10 cellular contexts compared by ENCODE assay signal in genomic region chr15:83983634-83984458, GRCh38.
DNase-seq lines count a peak whose midpoint lies in the region; ATAC-seq lines count a peak whose summit lies in the region.
"Had no signal": no experiment of that assay in that cellular context is flagged by ENCODE, and none has a peak within 500 bp of the region (broad histone marks: within the 10 kb centered on the region; RNA-seq: fewer than 3 reads in every experiment).

No MANE protein-coding gene starts in this region.

- peak; percentile 85 for ATAC-seq in GM18498 (IDR thresholded peaks at IDR 0.05; ENCODE audit: unreplicated experiment)
- peak; percentile 89 for ATAC-seq in GM21367 (IDR thresholded peaks at IDR 0.05; ENCODE audit: unreplicated experiment)
- ATAC-seq in HG03064 (IDR thresholded peaks at IDR 0.05; ENCODE audit: low read depth, unreplicated experiment) = peak; percentile 91

- DNase-seq in amniotic epithelial cell (ENCODE audit: low read depth) (peak; percentile 50), retina (no peak), SKM-1 treated with dmso at 0.1 percent for 144 hours (lab: John Stamatoyannopoulos, UW; ENCODE audit: unreplicated experiment) (no peak), NCI-H1048 (lab: John Stamatoyannopoulos, UW) (no peak)
- DNase-seq in activated naive CD4-positive, alpha-beta T cell treated with Interleukin-2 at 50 U/mL for 16 hours = no peak
- DNase-seq: CD4-positive, CD25-positive, alpha-beta regulatory T cell; KBM-7 had no signal
